ENCODE assay signal across 23 cellular contexts in genomic region chr1:162010175-162010506, GRCh38. TPM values are rescaled to one million over a fixed set of nuclear protein-coding genes. Genes with fewer than 3 reads are reported as not detected.
"Had no signal": no experiment of that assay in that cellular context is flagged by ENCODE, and none has a peak within 500 bp of the region (broad histone marks: within the 10 kb centered on the region; RNA-seq: fewer than 3 reads in every experiment).

No MANE protein-coding gene starts in this region.

- H3K27me3 ChIP-seq: ascending aorta, brain microvascular endothelial cell, testis, upper lobe of left lung had no signal

- H3K9me3 ChIP-seq: ascending aorta, testis had no signal

- H3K36me3 ChIP-seq: brain microvascular endothelial cell, upper lobe of left lung had no signal

- H3K4me2 ChIP-seq: smooth muscle cell had no signal

- H3K4me3 ChIP-seq: ascending aorta, smooth muscle cell, testis, upper lobe of left lung had no signal

- H3K27ac ChIP-seq: brain microvascular endothelial cell, foreskin keratinocyte, testis, upper lobe of left lung had no signal

- DNase-seq: activated CD4-positive, alpha-beta T cell treated with anti-CD3 and anti-CD28 coated beads for 36 hours; activated CD4-positive, alpha-beta T cell treated with anti-CD3 and anti-CD28 coated beads, Interleukin-2, amount 50 U/mL, for 4 hours; activated CD8-positive, alpha-beta memory T cell treated with anti-CD3 and anti-CD28 coated beads for 24 hours; activated CD8-positive, alpha-beta memory T cell treated with anti-CD3 and anti-CD28 coated beads, Interleukin-2, amount 50 U/mL, for 4 hours; activated T-cell treated with anti-CD3 and anti-CD28 coated beads, Interleukin-2, amount 50 U/mL, for 24 hours; brain microvascular endothelial cell; central memory CD4-positive, alpha-beta T cell; effector memory CD4-positive, alpha-beta T cell; foreskin keratinocyte; hippocampal formation; mammary epithelial cell; midbrain; stimulated activated CD4-positive, alpha-beta T cell treated with anti-CD3 and anti-CD28 coated beads, Interleukin-15, amount 100 ng/mL, for 24 hours; stimulated activated CD8-positive, alpha-beta memory T cell treated with anti-CD3 and anti-CD28 coated beads, Interleukin-4, amount 100 ng/mL, for 48 hours; stimulated activated naive B cell treated with anti-CD40 and anti-IgM and Interleukin-4, amounts not matched to agents 10 μg/mL and 1 μg/mL and 100 μg/mL, for 72 hours; T-cell; testis; upper lobe of left lung had no signal

- H3K4me1 ChIP-seq: foreskin keratinocyte had no signal

- ATAC-seq: activated CD4-positive, alpha-beta T cell treated with anti-CD3 and anti-CD28 coated beads for 36 hours; activated naive CD4-positive, alpha-beta T cell treated with anti-CD3 and anti-CD28 coated beads, Interleukin-2, amount 50 U/mL, for 72 hours; activated T-helper 17 cell treated with anti-CD3 and anti-CD28 coated beads, Interleukin-2, amount 50 U/mL, for 72 hours; foreskin keratinocyte; sciatic nerve; stimulated activated naive B cell treated with anti-CD40 and anti-IgM and Interleukin-4, amounts not matched to agents 10 μg/mL and 1 μg/mL and 100 μg/mL, for 72 hours; T-cell had no signal

RNA-seq across cellular contexts. Expression of gene OLFML2B, which starts 13.5 kb away (rescaled TPM):
- total RNA-seq: activated T-helper 17 cell treated with anti-CD3 and anti-CD28 coated beads, Interleukin-2, amount 50 U/mL, for 72 hours; T-cell had no signal
